22 cellular contexts compared by ENCODE assay signal in the genomic region with DNA sequence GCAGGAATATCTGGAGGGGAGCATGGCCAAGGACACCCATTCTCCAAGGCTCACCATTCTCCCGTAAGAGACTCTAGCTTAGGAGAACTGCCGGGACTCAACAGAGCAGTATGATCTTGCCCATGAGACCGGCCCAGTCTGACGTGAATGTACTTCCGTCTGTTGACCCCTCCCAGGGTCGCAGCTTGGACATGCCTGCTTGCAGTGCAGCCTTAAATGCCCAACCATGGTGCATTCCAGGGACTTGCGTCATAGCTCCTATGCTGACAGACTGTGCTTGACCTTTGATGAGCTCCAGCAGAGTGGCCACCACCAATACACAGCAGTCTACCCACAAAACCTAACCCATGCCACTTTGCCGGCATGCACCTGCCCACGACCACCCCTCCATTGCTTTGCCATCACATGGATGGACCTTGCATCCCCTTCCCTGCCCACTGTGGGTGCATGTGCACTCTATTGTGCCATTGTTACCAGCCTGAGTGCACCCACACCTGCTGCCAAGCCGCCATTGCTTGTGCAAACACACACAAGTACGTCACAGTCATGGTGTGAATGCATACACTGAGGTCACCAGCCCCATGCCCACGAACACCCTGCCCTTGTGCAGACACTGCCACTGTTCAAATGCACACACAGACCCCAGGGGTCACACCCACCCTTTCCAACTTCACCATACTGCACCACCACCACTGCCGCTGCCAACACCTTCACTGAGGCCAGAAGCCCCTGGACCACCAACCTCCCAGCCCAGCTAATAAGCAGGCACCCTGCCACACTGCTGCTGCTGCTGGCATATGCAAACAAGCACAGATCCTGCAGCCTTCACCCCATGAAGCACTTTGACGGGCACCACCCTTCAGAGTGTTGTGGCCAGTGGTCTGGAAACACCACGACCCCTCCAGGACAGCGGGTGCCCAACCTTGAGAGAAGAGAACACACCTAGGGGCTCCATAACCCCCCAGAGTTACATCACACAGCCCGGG.
DNase-seq lines count a peak whose midpoint lies in the region; ATAC-seq, FAIRE-seq and TF ChIP-seq lines count a peak whose summit lies in the region.
"Had no signal": no experiment of that assay in that cellular context is flagged by ENCODE, and none has a peak within 500 bp of the region (broad histone marks: within the 10 kb centered on the region; RNA-seq: fewer than 3 reads in every experiment).

No MANE protein-coding gene starts in this region.

- ATAC-seq in GM19452 (IDR thresholded peaks at IDR 0.05; ENCODE audit: unreplicated experiment), result no peak
- ATAC-seq: CD8-positive, alpha-beta T cell had no signal

- H3K79me1 ChIP-seq in H1 (ENCODE audit: low read depth, low read length) (no peaks in the 10 kb centered on the region), neuronal stem cell (ENCODE audit: low read depth, low read length) (no peaks in the 10 kb centered on the region)

- no peak overlapping the region for H2BK20ac ChIP-seq in H1 (ENCODE audit: low read length)

- POLR2A ChIA-PET in H1 (lab: Charles Lee; ENCODE audit: partially characterized antibody), result no interaction called here

- H4K8ac ChIP-seq in H1 (ENCODE audit: extremely low read depth, insufficient read depth, low read length), result no peak overlapping the region
- H4K8ac ChIP-seq in neuronal stem cell (ENCODE audit: low read depth, low read length), result peak overlapping the region; percentile 70

- no peak overlapping the region for H3K9ac ChIP-seq in H1 (replicated peaks in 1 of 4; ENCODE audit: extremely low read depth in 1 of 4, low read depth in 3 of 4, low read length in 3 of 4)
- peak overlapping the region; percentile 47 for H3K9ac ChIP-seq in neuronal stem cell (ENCODE audit: low read depth, low read length, poor library complexity)
- H3K9ac ChIP-seq: BLaER1, GM23248 had no signal

- no peaks in the 10 kb centered on the region for H3K27me3 ChIP-seq in H1 (replicated peaks in 1 of 4; ENCODE audit: control insufficient read depth in 3 of 4, extremely low read depth in 1 of 4, insufficient read depth in 3 of 4, low read length in 3 of 4)
- H3K27me3 ChIP-seq in neuronal stem cell (ENCODE audit: control insufficient read depth in 3 of 3, insufficient read depth in 3 of 3, low read depth in 1 of 3, low read length in 3 of 3), result no peaks in the 10 kb centered on the region
- H3K27me3 ChIP-seq: BLaER1 had no signal

- no peaks in the 10 kb centered on the region for H3K79me2 ChIP-seq in H1 (ENCODE audit: control insufficient read depth in 1 of 2, insufficient read depth in 2 of 2, low read length in 2 of 2)

- TF ChIP-seq RAD21 in H1 (IDR thresholded peaks at IDR 0.05 in 1 of 2, conservative IDR thresholded peaks at IDR 0.05 in 1 of 2; ENCODE audit: low read depth in 2 of 2, low read length in 2 of 2), result no peak

- FAIRE-seq in H1 (lab: Jason Lieb, UNC), result no peak
- FAIRE-seq: RCC 7860 had no signal

- no peak for TF ChIP-seq CTCF in H1 (IDR thresholded peaks at IDR 0.05; ENCODE audit: control extremely low read depth in 1 of 3, insufficient read depth in 1 of 3, low read depth in 1 of 3, low read length in 3 of 3)

- H4K91ac ChIP-seq in H1 (replicated peaks; ENCODE audit: insufficient read length, low read length) (no peak overlapping the region), neuronal stem cell (ENCODE audit: low read depth, low read length, poor library complexity) (no peak overlapping the region)

- H3K36me3 ChIP-seq in H1 (ENCODE audit: control insufficient read depth in 2 of 4, insufficient read depth in 4 of 4, low read length in 3 of 4) (no peaks in the 10 kb centered on the region), neuronal stem cell (replicated peaks in 1 of 2; ENCODE audit: control insufficient read depth in 2 of 2, insufficient read depth in 2 of 2, low read length in 2 of 2) (no peaks in the 10 kb centered on the region)
- H3K36me3 ChIP-seq: BLaER1 had no signal

- H3K27ac ChIP-seq in H1 (ENCODE audit: low read depth, low read length), result no peak overlapping the region
- H3K27ac ChIP-seq in neuronal stem cell (replicated peaks; ENCODE audit: low read length), result no peak overlapping the region
- H3K27ac ChIP-seq: BLaER1, GM23248, SK-N-MC had no signal

- H2BK12ac ChIP-seq in H1 (ENCODE audit: low read depth, low read length) (no peak overlapping the region), neuronal stem cell (ENCODE audit: low read length) (no peak overlapping the region)

- no peak overlapping the region for H3K14ac ChIP-seq in H1 (ENCODE audit: insufficient read length)
- no peak overlapping the region for H3K14ac ChIP-seq in neuronal stem cell (ENCODE audit: low read length)

- peak overlapping the region; percentile 62; the same call in 1 of the 2 replicates for H2AFZ ChIP-seq in H1 (ENCODE audit: low read length)
- H2AFZ ChIP-seq in neuronal stem cell (ENCODE audit: low read length), result no peak overlapping the region
- H2AFZ ChIP-seq: GM23248 had no signal

- H4K20me1 ChIP-seq in H1 (replicated peaks in 1 of 2; ENCODE audit: control insufficient read depth in 1 of 2, insufficient read depth in 2 of 2, low read length in 2 of 2), result no peaks in the 10 kb centered on the region
- H4K20me1 ChIP-seq: BLaER1 had no signal

- H3K4me2 ChIP-seq in H1 (ENCODE audit: insufficient read depth in 1 of 2, low read depth in 2 of 2, low read length in 2 of 2) (no peak overlapping the region), neuronal stem cell (ENCODE audit: insufficient read depth, low read length, poor library complexity, severe bottlenecking) (no peak overlapping the region)
- H3K4me2 ChIP-seq: BLaER1 had no signal

- H2BK5ac ChIP-seq in H1 (ENCODE audit: low read depth, low read length) (no peak overlapping the region; the same call in 1 of the 2 replicates), neuronal stem cell (ENCODE audit: low read length) (peak overlapping the region; percentile 26)

- DNase-seq in GM03348 (ENCODE audit: low spot score) (peak; percentile 1), HuH-7.5 (ENCODE audit: low spot score) (peak; percentile 8), H1 (ENCODE audit: low read depth in 1 of 2, low spot score in 2 of 2) (no peak), neuronal stem cell (ENCODE audit: low spot score) (no peak), NCI-H345 (lab: John Stamatoyannopoulos, UW) (no peak), C1 segment of cervical spinal cord (lab: John Stamatoyannopoulos, UW) (no peak)
- DNase-seq in activated CD4-positive, alpha-beta T cell treated with anti-CD3 and anti-CD28 coated beads for 48 hours, result no peak
- DNase-seq: Calu3; CD8-positive, alpha-beta T cell; DMS79 treated with DMSO at 0.1 percent for 48 hours; GM23248; MM.1S; NCI-H1092; NCI-H1436 treated with DMSO at 0.1 percent for 48 hours; NCI-H2029; NCI-H526 treated with DMSO at 0.1 percent for 48 hours; NK-92 treated with Interleukin-12 subunit alpha and Interleukin-12 subunit beta, amount 100 ng/mL, for 24 hours; SHP77 had no signal

- TF ChIP-seq EP300 in H1 (IDR thresholded peaks at IDR 0.05; ENCODE audit: borderline replicate concordance in 1 of 2, low read depth in 2 of 2, low read length in 2 of 2), result no peak

- H3K23ac ChIP-seq in H1 (ENCODE audit: insufficient read length), result no peak overlapping the region
- no peak overlapping the region for H3K23ac ChIP-seq in neuronal stem cell (ENCODE audit: low read depth, low read length, poor library complexity)

- no peak overlapping the region for H3K56ac ChIP-seq in H1 (replicated peaks; ENCODE audit: insufficient read length, low read depth, low read length)

- no peaks in the 10 kb centered on the region for H3K23me2 ChIP-seq in H1 (ENCODE audit: low read depth, low read length)

- no peak overlapping the region for H3K18ac ChIP-seq in H1 (ENCODE audit: extremely low read depth, low read length)
- H3K18ac ChIP-seq in neuronal stem cell (ENCODE audit: low read length), result peak overlapping the region; percentile 3

- CTCF ChIA-PET in H1 (lab: Charles Lee; ENCODE audit: partially characterized antibody), result no interaction called here

- H3K4ac ChIP-seq in H1 (replicated peaks; ENCODE audit: insufficient read length, low read depth, low read length), result no peak overlapping the region
- no peak overlapping the region for H3K4ac ChIP-seq in neuronal stem cell (ENCODE audit: low read length)

- H3K4me1 ChIP-seq in H1 (replicated peaks in 1 of 4; ENCODE audit: control insufficient read depth in 3 of 4, insufficient read depth in 4 of 4, low read length in 3 of 4), result no peaks in the 10 kb centered on the region
- H3K4me1 ChIP-seq in neuronal stem cell (ENCODE audit: control insufficient read depth in 2 of 2, insufficient read depth in 1 of 2, low read depth in 1 of 2, low read length in 2 of 2), result no peaks in the 10 kb centered on the region
- H3K4me1 ChIP-seq: BLaER1 had no signal

- no peak overlapping the region for H2AK5ac ChIP-seq in H1 (ENCODE audit: low read depth, low read length)
- H2AK5ac ChIP-seq in neuronal stem cell (ENCODE audit: low read depth, low read length), result peak overlapping the region; percentile 15

- no peak overlapping the region for H4K5ac ChIP-seq in H1 (ENCODE audit: insufficient read length, low read depth, low read length)

- H2BK15ac ChIP-seq in H1 (ENCODE audit: low read length) (no peak overlapping the region), neuronal stem cell (ENCODE audit: low read length) (no peak overlapping the region)

- H3K9me3 ChIP-seq in H1 (ENCODE audit: insufficient read depth in 2 of 2, low read depth in 1 of 2, low read length in 1 of 2) (no peaks in the 10 kb centered on the region), neuronal stem cell (replicated peaks in 1 of 2; ENCODE audit: control insufficient read depth in 2 of 2, insufficient read depth in 1 of 2, low read depth in 1 of 2, low read length in 2 of 2) (peaks cover 0 to 2% of the 10 kb centered on the region in 2 donors)
- H3K9me3 ChIP-seq: BLaER1 had no signal

- no peak for TF ChIP-seq POLR2A in H1 (IDR thresholded peaks at IDR 0.05; ENCODE audit: control extremely low read depth in 1 of 2, low read depth in 2 of 2, low read length in 2 of 2)

- H3K4me3 ChIP-seq in H1 (ENCODE audit: extremely low read depth in 1 of 4, insufficient read depth in 2 of 4, low read depth in 3 of 4, low read length in 4 of 4) (no peak overlapping the region), neuronal stem cell (ENCODE audit: low read length in 2 of 2) (peak overlapping the region in 1 of 2 donors; percentile 8)
- H3K4me3 ChIP-seq: BLaER1, GM23248, SK-N-MC had no signal

- H2BK120ac ChIP-seq in H1 (replicated peaks; ENCODE audit: low read depth, low read length), result no peak overlapping the region
- no peak overlapping the region for H2BK120ac ChIP-seq in neuronal stem cell (ENCODE audit: low read depth, low read length)

- 94% methylated on average over 17 of the region's 17 CpGs; no CpG with 5 or more reads in 1 of the 2 experiments for WGBS in H1 (ENCODE audit: extremely low coverage in 1 of 2, insufficient coverage in 1 of 2, insufficient read length in 1 of 2, insufficient replicate concordance in 2 of 2, low coverage in 1 of 2, low lambda C conversion rate in 2 of 2, missing lambda C conversion rate in 1 of 2), 2 experiments
- WGBS in neuronal stem cell (ENCODE audit: extremely low coverage in 2 of 2, insufficient read length in 2 of 2, insufficient replicate concordance in 1 of 2), 2 donors, result no CpG with 5 or more reads among the region's 17 CpGs

TF ChIP-seq in H1, 55 proteins besides CTCF, POLR2A, EP300 and RAD21 (continues in another document):
- TF ChIP-seq RFX5 (IDR thresholded peaks at IDR 0.05; ENCODE audit: borderline replicate concordance, low read depth, low read length), result no peak
- no peak for TF ChIP-seq TEAD4 (IDR thresholded peaks at IDR 0.05; ENCODE audit: low read depth, low read length)

Comparison
In these comparisons a context has a peak if more than half of its experiments do, and no peak if none do; other contexts are left out.
1. DNase-seq: peak in GM03348 (single experiment) and HuH-7.5 (single experiment); none in H1 (0 of 2), neuronal stem cell (single experiment), NCI-H345 (single experiment), activated CD4-positive, alpha-beta T cell treated with anti-CD3 and anti-CD28 coated beads for 48 hours (single experiment) and C1 segment of cervical spinal cord (0 of 14).